22 cellular contexts compared by ENCODE assay signal in genomic region chr6:90222008-90222407, GRCh38.
DNase-seq lines count a peak whose midpoint lies in the region; ATAC-seq, FAIRE-seq and TF ChIP-seq lines count a peak whose summit lies in the region.
"Had no signal": no experiment of that assay in that cellular context is flagged by ENCODE, and none has a peak within 500 bp of the region (broad histone marks: within the 10 kb centered on the region; RNA-seq: fewer than 3 reads in every experiment).

No MANE protein-coding gene starts in this region.

- FAIRE-seq in urothelium cell line (lab: Jason Lieb, UNC), result no peak
- FAIRE-seq: endometrium, GM18507 had no signal

- no peak for TF ChIP-seq CTCF in activated B cell treated with CpG ODN at 0.5 μM for 24 hours (IDR thresholded peaks at IDR 0.05)
- TF ChIP-seq CTCF in glutamatergic neuron (IDR thresholded peaks at IDR 0.05; ENCODE audit: partially characterized antibody, unreplicated experiment), result no peak

- H3K27ac Mint-ChIP-seq in stimulated activated naive CD8-positive, alpha-beta T cell treated with anti-CD3 and anti-CD28 coated beads, Interleukin-15, Interleukin-2, amounts not matched to agents 100 ng/mL and 50 ng/mL, for 24 hours, result peak overlapping the region; percentile 87
- H3K27ac Mint-ChIP-seq in activated B cell treated with CpG ODN at 0.5 μM for 24 hours (peak overlapping the region; percentile 82), glutamatergic neuron (ENCODE audit: unreplicated experiment) (peak overlapping the region; percentile 62)
- H3K27ac Mint-ChIP-seq: CD14-positive monocyte had no signal

- POLR2A ChIA-PET in activated B cell treated with CpG ODN at 0.5 μM for 24 hours (lab: Charles Lee), result interaction anchor here (0.8 to 3.2 kb wide), 6 partner anchors 52 to 113 kb away, joined by 3 to 9 read pairs (median 4); no protein-coding TSS in a partner anchor

- intact Hi-C loops in activated B cell treated with CpG ODN at 0.5 μM for 24 hours (cut with micrococcal nuclease), result no loop called here

- peaks cover 17% of the 10 kb centered on the region for H3K9me3 Mint-ChIP-seq in stimulated activated naive CD8-positive, alpha-beta T cell treated with anti-CD3 and anti-CD28 coated beads, Interleukin-15, Interleukin-2, amounts not matched to agents 100 ng/mL and 50 ng/mL, for 24 hours
- H3K9me3 Mint-ChIP-seq in activated B cell treated with CpG ODN at 0.5 μM for 24 hours, result peaks cover 10% of the 10 kb centered on the region
- H3K9me3 Mint-ChIP-seq in glutamatergic neuron (ENCODE audit: unreplicated experiment), result peaks cover 5% of the 10 kb centered on the region

- H3K4me3 Mint-ChIP-seq in stimulated activated naive CD8-positive, alpha-beta T cell treated with anti-CD3 and anti-CD28 coated beads, Interleukin-15, Interleukin-2, amounts not matched to agents 100 ng/mL and 50 ng/mL, for 24 hours, result no peak overlapping the region
- H3K4me3 Mint-ChIP-seq in activated B cell treated with CpG ODN at 0.5 μM for 24 hours, result no peak overlapping the region
- no peak overlapping the region for H3K4me3 Mint-ChIP-seq in glutamatergic neuron (ENCODE audit: unreplicated experiment)
- H3K4me3 Mint-ChIP-seq: CD14-positive monocyte had no signal

- DNase-seq in stimulated activated naive CD8-positive, alpha-beta T cell treated with anti-CD3 and anti-CD28 coated beads, Interleukin-15, Interleukin-2, amounts not matched to agents 100 U/mL and 50 U/mL, for 24 hours, result no peak
- DNase-seq in activated B cell treated with CpG ODN at 0.5 μM for 24 hours (no peak), glutamatergic neuron (no peak), dermis blood vessel endothelial cell (no peak), urothelium cell line (ENCODE audit: low spot score) (no peak)
- no peak for DNase-seq in stimulated activated CD4-positive, alpha-beta T cell treated with anti-CD3 and anti-CD28 coated beads, Interleukin-12 subunit alpha, Interleukin-12 subunit beta, amount 100 ng/mL, for 4 hours
- DNase-seq: amniotic stem cell, cortex of kidney, heart right ventricle, left lung, MM.1S, NCI-H1436, NCI-H2107, NCI-H510A, right lobe of liver, uterus had no signal

- CTCF ChIA-PET in activated B cell treated with CpG ODN at 0.5 μM for 24 hours (lab: Charles Lee), result interaction anchor here (0.8 to 1.6 kb wide), 3 partner anchors 17 to 171 kb away, joined by 3 to 4 read pairs (median 3); no protein-coding TSS in a partner anchor

- peaks cover 35% of the 10 kb centered on the region for H3K4me1 Mint-ChIP-seq in stimulated activated naive CD8-positive, alpha-beta T cell treated with anti-CD3 and anti-CD28 coated beads, Interleukin-15, Interleukin-2, amounts not matched to agents 100 ng/mL and 50 ng/mL, for 24 hours (ENCODE audit: low read depth)
- H3K4me1 Mint-ChIP-seq in activated B cell treated with CpG ODN at 0.5 μM for 24 hours, result peaks cover 30% of the 10 kb centered on the region
- H3K4me1 Mint-ChIP-seq in glutamatergic neuron (ENCODE audit: low read depth, unreplicated experiment), result peaks cover 17% of the 10 kb centered on the region
- H3K4me1 Mint-ChIP-seq: CD14-positive monocyte had no signal

- peaks cover 54% of the 10 kb centered on the region for H3K36me3 Mint-ChIP-seq in stimulated activated naive CD8-positive, alpha-beta T cell treated with anti-CD3 and anti-CD28 coated beads, Interleukin-15, Interleukin-2, amounts not matched to agents 100 ng/mL and 50 ng/mL, for 24 hours (ENCODE audit: low read depth)
- H3K36me3 Mint-ChIP-seq in activated B cell treated with CpG ODN at 0.5 μM for 24 hours (ENCODE audit: low read depth) (peaks cover 47% of the 10 kb centered on the region), glutamatergic neuron (ENCODE audit: unreplicated experiment) (peaks cover 12% of the 10 kb centered on the region)

- ATAC-seq in stimulated activated naive CD8-positive, alpha-beta T cell treated with anti-CD3 and anti-CD28 coated beads, Interleukin-15, Interleukin-2, amounts not matched to agents 100 U/mL and 50 U/mL, for 24 hours, result no peak
- no peak for ATAC-seq in activated B cell treated with CpG ODN at 0.5 μM for 24 hours (ENCODE audit: low read depth)
- ATAC-seq in GM21526 (IDR thresholded peaks at IDR 0.05; ENCODE audit: low FRiP score, unreplicated experiment), result no peak
- ATAC-seq: heart right ventricle, K562, left lung, right lobe of liver had no signal

- H3K27me3 Mint-ChIP-seq in stimulated activated naive CD8-positive, alpha-beta T cell treated with anti-CD3 and anti-CD28 coated beads, Interleukin-15, Interleukin-2, amounts not matched to agents 100 ng/mL and 50 ng/mL, for 24 hours, result no peaks in the 10 kb centered on the region
- no peaks in the 10 kb centered on the region for H3K27me3 Mint-ChIP-seq in activated B cell treated with CpG ODN at 0.5 μM for 24 hours
- H3K27me3 Mint-ChIP-seq in glutamatergic neuron (ENCODE audit: unreplicated experiment), result no peaks in the 10 kb centered on the region
